10 cellular contexts compared by ENCODE assay signal in the genomic region with DNA sequence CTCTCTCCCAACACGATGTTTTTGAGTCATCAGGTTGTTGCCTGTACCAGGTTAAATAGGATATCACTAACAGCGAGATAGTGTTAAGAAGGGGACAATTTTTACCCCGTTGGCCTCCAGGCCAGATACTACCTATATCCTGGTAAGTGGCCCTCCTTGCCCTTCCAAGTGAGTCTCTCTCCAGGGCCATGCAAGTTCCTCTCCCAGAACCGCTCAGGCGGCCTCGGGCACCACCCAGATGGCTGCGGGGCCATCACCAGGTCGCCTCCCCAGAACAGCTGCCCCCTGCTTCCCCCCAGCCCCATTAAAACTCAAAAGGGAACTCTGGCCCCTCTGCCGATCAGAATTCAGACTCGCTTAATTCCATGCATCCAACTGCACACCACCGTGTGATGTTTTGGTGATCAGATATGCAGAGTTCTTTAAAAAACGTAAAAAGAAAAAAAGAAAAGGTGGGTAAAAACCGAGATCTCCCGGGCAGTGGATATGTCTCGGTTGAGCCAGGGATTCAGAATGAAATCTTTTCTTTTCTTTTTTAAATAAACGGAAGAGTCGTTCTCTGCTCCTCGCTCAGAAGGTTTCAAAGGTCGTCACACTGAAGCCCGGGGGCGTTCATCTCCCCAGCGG. TPM values are rescaled to one million over a fixed set of nuclear protein-coding genes. Genes with fewer than 3 reads are reported as not detected.
DNase-seq lines count a peak whose midpoint lies in the region; FAIRE-seq and TF ChIP-seq lines count a peak whose summit lies in the region.
"Had no signal": no experiment of that assay in that cellular context is flagged by ENCODE, and none has a peak within 500 bp of the region (broad histone marks: within the 10 kb centered on the region; RNA-seq: fewer than 3 reads in every experiment).

No MANE protein-coding gene starts in this region.

- H2AK5ac ChIP-seq in mesenchymal stem cell (ENCODE audit: low read length, severe bottlenecking): no peak overlapping the region

- CTCF ChIA-PET in HEK293T (lab: Yijun Ruan, JAX): no interaction called here

- H3K27me3 Mint-ChIP-seq in activated naive CD8-positive, alpha-beta T cell treated with anti-CD3 and anti-CD28 coated beads for 36 hours: peaks cover 66% of the 10 kb centered on the region

- H3K4me3 Mint-ChIP-seq in activated naive CD8-positive, alpha-beta T cell treated with anti-CD3 and anti-CD28 coated beads for 36 hours: peak overlapping the region; percentile 71

- peak overlapping the region in 1 of 2 experiments; percentile 31 for H3K4me3 ChIP-seq in mesenchymal stem cell (ENCODE audit: insufficient read depth in 1 of 2, low read depth in 1 of 2, low read length in 2 of 2)

- H2BK5ac ChIP-seq in mesenchymal stem cell (ENCODE audit: low read depth, low read length, poor library complexity, severe bottlenecking): no peak overlapping the region

- no peaks in the 10 kb centered on the region for H3K79me1 ChIP-seq in mesenchymal stem cell (replicated peaks; ENCODE audit: low read length, poor library complexity, severe bottlenecking)

- no peak overlapping the region for H2AFZ ChIP-seq in mesenchymal stem cell (ENCODE audit: low read depth, low read length)

- no peak overlapping the region for H4K8ac ChIP-seq in mesenchymal stem cell (ENCODE audit: low read length)

- POLR2A ChIA-PET in HEK293T (lab: Yijun Ruan, JAX): interaction anchor here (1.1 to 1.8 kb wide), 2 partner anchors 11 to 20 kb away, joined by 3 to 4 read pairs; no protein-coding TSS in a partner anchor

- peaks cover 10% of the 10 kb centered on the region for H3K9me3 ChIP-seq in mesenchymal stem cell (ENCODE audit: control insufficient read depth, low read length)

- no peak overlapping the region for H3K9ac ChIP-seq in mesenchymal stem cell (ENCODE audit: low read length)
- H3K9ac ChIP-seq: KMS-11 had no signal

- no peak overlapping the region for H3K14ac ChIP-seq in mesenchymal stem cell (ENCODE audit: low read length in 2 of 2)

- peak overlapping the region; percentile 98 for H3K4me2 ChIP-seq in mesenchymal stem cell (ENCODE audit: low read length, poor library complexity, severe bottlenecking)
- H3K4me2 ChIP-seq: KMS-11 had no signal

- no peak overlapping the region for H3K27ac ChIP-seq in mesenchymal stem cell (ENCODE audit: low read length, poor library complexity, severe bottlenecking)
- H3K27ac ChIP-seq: KMS-11 had no signal

- 9% methylated on average over 12 of the region's 22 CpGs for WGBS in mesenchymal stem cell

- H3K9me3 Mint-ChIP-seq in activated naive CD8-positive, alpha-beta T cell treated with anti-CD3 and anti-CD28 coated beads for 36 hours: no peaks in the 10 kb centered on the region

- no peak overlapping the region for H3K23ac ChIP-seq in mesenchymal stem cell (ENCODE audit: low read length in 2 of 2)

- peaks cover 41 to 58% of the 10 kb centered on the region in 2 experiments for H3K27me3 ChIP-seq in mesenchymal stem cell (ENCODE audit: control insufficient read depth in 1 of 2, insufficient read depth in 1 of 2, low read length in 2 of 2)

- H3K4me1 ChIP-seq in mesenchymal stem cell (ENCODE audit: control insufficient read depth, insufficient read depth, low read depth, low read length): peaks cover 25% of the 10 kb centered on the region

- H3K27ac Mint-ChIP-seq in activated naive CD8-positive, alpha-beta T cell treated with anti-CD3 and anti-CD28 coated beads for 36 hours: no peak overlapping the region

- H3K4me1 Mint-ChIP-seq in activated naive CD8-positive, alpha-beta T cell treated with anti-CD3 and anti-CD28 coated beads for 36 hours: peaks cover 17% of the 10 kb centered on the region

- H2BK120ac ChIP-seq in mesenchymal stem cell (ENCODE audit: low read depth, low read length): no peak overlapping the region

- H3K36me3 Mint-ChIP-seq in activated naive CD8-positive, alpha-beta T cell treated with anti-CD3 and anti-CD28 coated beads for 36 hours: no peaks in the 10 kb centered on the region

- no peak overlapping the region for H3K18ac ChIP-seq in mesenchymal stem cell (ENCODE audit: low read depth in 1 of 2, low read length in 2 of 2)

- no peak overlapping the region for H2BK12ac ChIP-seq in mesenchymal stem cell (ENCODE audit: low read length in 2 of 2)

- no peak for TF ChIP-seq POLR2A in GM12892 (IDR thresholded peaks at IDR 0.05; ENCODE audit: low read depth, low read length)

- no peak overlapping the region for H3K4ac ChIP-seq in mesenchymal stem cell (ENCODE audit: low read depth in 1 of 2, low read length in 2 of 2)

- no peak overlapping the region for H2BK15ac ChIP-seq in mesenchymal stem cell (ENCODE audit: low read depth, poor library complexity, severe bottlenecking)

- peaks cover 0 to 10% of the 10 kb centered on the region in 2 experiments for H3K36me3 ChIP-seq in mesenchymal stem cell (ENCODE audit: control insufficient read depth in 1 of 2, insufficient read depth in 2 of 2, low read depth in 1 of 2, low read length in 2 of 2)

- DNase-seq in 8988T: peak; percentile 46
- DNase-seq in GM12892 (ENCODE audit: insufficient read length): no peak
- no peak for DNase-seq in activated naive CD8-positive, alpha-beta T cell treated with anti-CD3 and anti-CD28 coated beads for 36 hours
- no peak for DNase-seq in mesenchymal stem cell
- DNase-seq in AML-193 (lab: John Stamatoyannopoulos, UW): no peak
- DNase-seq in NCI-H82 treated with DMSO at 0.1 percent for 48 hours (lab: John Stamatoyannopoulos, UW; ENCODE audit: unreplicated experiment): no peak
- no peak for DNase-seq in NCI-H345 treated with DMSO at 0.1 percent for 48 hours (lab: John Stamatoyannopoulos, UW; ENCODE audit: unreplicated experiment)
- no peak for DNase-seq in HEK293T (ENCODE audit: extremely low spot score)

- no peak overlapping the region for H4K91ac ChIP-seq in mesenchymal stem cell (ENCODE audit: low read length)

- peak; percentile 33 for FAIRE-seq in GM12892 (lab: Jason Lieb, UNC)
- FAIRE-seq: keratinocyte had no signal

TF ChIP-seq in HEK293T, 16 proteins besides CTCF, POLR2A, EP300 and RAD21:
- TF ChIP-seq ARNT (IDR thresholded peaks at IDR 0.05) (no peak), ZNF384 (IDR thresholded peaks at IDR 0.05) (no peak), FOXK2 (IDR thresholded peaks at IDR 0.05) (no peak), BHLHE40 (IDR thresholded peaks at IDR 0.05; ENCODE audit: borderline replicate concordance) (no peak), LEF1 (IDR thresholded peaks at IDR 0.05; ENCODE audit: borderline replicate concordance) (no peak), L3MBTL2 (conservative IDR thresholded peaks at IDR 0.05) (no peak), ELF4 (IDR thresholded peaks at IDR 0.05) (no peak), FOXM1 (IDR thresholded peaks at IDR 0.05; ENCODE audit: borderline replicate concordance) (no peak), SUZ12 (IDR thresholded peaks at IDR 0.05) (no peak), SP1 (IDR thresholded peaks at IDR 0.05) (no peak), HDGF (IDR thresholded peaks at IDR 0.05; ENCODE audit: borderline replicate concordance) (no peak), NFRKB (IDR thresholded peaks at IDR 0.05) (no peak), PKNOX1 (IDR thresholded peaks at IDR 0.05) (no peak)

RNA-seq across cellular contexts. Expression of gene TRIM71, which starts 1.9 kb away (rescaled TPM):
- not detected for polyA plus RNA-seq in GM12892 (2012; ENCODE audit: missing spikeins)
- total RNA-seq in activated naive CD8-positive, alpha-beta T cell treated with anti-CD3 and anti-CD28 coated beads for 36 hours: under 1 TPM; 0.10 to 0.14 TPM
- polyA plus RNA-seq in mesenchymal stem cell (2013, experiment 1 of 2): not detected
- polyA plus RNA-seq in mesenchymal stem cell (2013, experiment 2 of 2): not detected
- polyA plus RNA-seq: keratinocyte had no signal
